ENCODE assay signal across 20 cellular contexts in the genomic region with DNA sequence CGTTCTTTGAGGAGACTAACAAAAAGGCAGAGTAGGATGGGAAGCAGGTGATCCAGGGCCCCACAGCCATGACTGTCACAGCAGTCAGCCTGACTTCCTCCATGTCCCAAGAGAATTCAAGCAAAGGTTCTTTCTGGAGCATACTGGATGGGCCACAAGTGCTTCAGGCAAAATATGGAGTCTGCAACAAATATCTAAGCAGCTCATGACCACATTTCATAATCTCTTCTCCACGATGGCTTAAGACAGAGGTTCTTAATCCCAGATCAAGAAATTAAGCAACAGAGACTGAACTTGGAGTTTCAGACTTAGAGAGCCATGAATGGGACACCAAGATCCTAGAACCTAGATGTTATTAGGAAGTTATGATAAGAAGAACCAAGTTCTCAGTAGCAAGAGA. TPM values are rescaled to one million over a fixed set of nuclear protein-coding genes. Genes with fewer than 3 reads are reported as not detected.
"Had no signal": no experiment of that assay in that cellular context is flagged by ENCODE, and none has a peak within 500 bp of the region (broad histone marks: within the 10 kb centered on the region; RNA-seq: fewer than 3 reads in every experiment).

No MANE protein-coding gene starts in this region.

- H3K4me3 ChIP-seq: ascending aorta, colonic mucosa, neural progenitor cell, ovary, right lobe of liver, spleen, upper lobe of right lung had no signal

- H3K27ac ChIP-seq: colonic mucosa, neural progenitor cell, ovary, right lobe of liver, upper lobe of right lung had no signal

- DNase-seq: activated CD4-positive, alpha-beta T cell treated with anti-CD3 and anti-CD28 coated beads, Interleukin-2, amount 10 ng/mL, durations not matched to agents 7 days and 5 days; activated CD8-positive, alpha-beta memory T cell treated with anti-CD3 and anti-CD28 coated beads, Interleukin-2, amount 50 U/mL, for 4 hours; activated naive CD4-positive, alpha-beta T cell treated with anti-CD3 and anti-CD28 coated beads for 36 hours; activated T-cell treated with anti-CD3 and anti-CD28 coated beads, Interleukin-2, amount 50 U/mL, for 4 hours; colonic mucosa; foreskin melanocyte; kidney; mammary epithelial cell; ovary; right lobe of liver; spleen; stimulated activated CD4-positive, alpha-beta T cell treated with anti-CD3 and anti-CD28 coated beads, Interleukin-4, amount 100 ng/mL, for 4 hours; stimulated activated naive B cell treated with anti-CD40 and anti-IgM and Interleukin-4, amounts not matched to agents 10 μg/mL and 1 μg/mL and 100 μg/mL, for 72 hours; T-helper 1 cell; T-helper 9 cell; upper lobe of right lung had no signal

- H3K9me3 ChIP-seq: ascending aorta, colonic mucosa, ovary, right lobe of liver, spleen, upper lobe of right lung had no signal

- ATAC-seq: activated CD4-positive, CD25-positive, alpha-beta regulatory T cell treated with anti-CD3 and anti-CD28 coated beads, Interleukin-2, amount 50 U/mL, for 24 hours; activated T-cell treated with anti-CD3 and anti-CD28 coated beads, Interleukin-2, amount 50 U/mL, for 4 hours; left lobe of liver; right lobe of liver; stimulated activated naive B cell treated with anti-CD40 and anti-IgM and Interleukin-4, amounts not matched to agents 10 μg/mL and 1 μg/mL and 100 μg/mL, for 72 hours; upper lobe of right lung had no signal

- H3K4me1 ChIP-seq: ascending aorta, colonic mucosa, neural progenitor cell, right lobe of liver, upper lobe of right lung had no signal

- H3K27me3 ChIP-seq: ascending aorta, colonic mucosa, neural progenitor cell, ovary, right lobe of liver, spleen, upper lobe of right lung had no signal

- H3K36me3 ChIP-seq: ascending aorta, colonic mucosa, neural progenitor cell, ovary, right lobe of liver, spleen, upper lobe of right lung had no signal

RNA-seq across cellular contexts. Expression of a gene that starts 31.6 kb away (rescaled TPM):
- total RNA-seq: activated CD4-positive, alpha-beta T cell treated with anti-CD3 and anti-CD28 coated beads, Interleukin-2, amount 10 ng/mL, durations not matched to agents 7 days and 5 days; activated naive CD4-positive, alpha-beta T cell treated with anti-CD3 and anti-CD28 coated beads for 36 hours had no signal
